8 cellular contexts compared by ENCODE assay signal in the genomic region with DNA sequence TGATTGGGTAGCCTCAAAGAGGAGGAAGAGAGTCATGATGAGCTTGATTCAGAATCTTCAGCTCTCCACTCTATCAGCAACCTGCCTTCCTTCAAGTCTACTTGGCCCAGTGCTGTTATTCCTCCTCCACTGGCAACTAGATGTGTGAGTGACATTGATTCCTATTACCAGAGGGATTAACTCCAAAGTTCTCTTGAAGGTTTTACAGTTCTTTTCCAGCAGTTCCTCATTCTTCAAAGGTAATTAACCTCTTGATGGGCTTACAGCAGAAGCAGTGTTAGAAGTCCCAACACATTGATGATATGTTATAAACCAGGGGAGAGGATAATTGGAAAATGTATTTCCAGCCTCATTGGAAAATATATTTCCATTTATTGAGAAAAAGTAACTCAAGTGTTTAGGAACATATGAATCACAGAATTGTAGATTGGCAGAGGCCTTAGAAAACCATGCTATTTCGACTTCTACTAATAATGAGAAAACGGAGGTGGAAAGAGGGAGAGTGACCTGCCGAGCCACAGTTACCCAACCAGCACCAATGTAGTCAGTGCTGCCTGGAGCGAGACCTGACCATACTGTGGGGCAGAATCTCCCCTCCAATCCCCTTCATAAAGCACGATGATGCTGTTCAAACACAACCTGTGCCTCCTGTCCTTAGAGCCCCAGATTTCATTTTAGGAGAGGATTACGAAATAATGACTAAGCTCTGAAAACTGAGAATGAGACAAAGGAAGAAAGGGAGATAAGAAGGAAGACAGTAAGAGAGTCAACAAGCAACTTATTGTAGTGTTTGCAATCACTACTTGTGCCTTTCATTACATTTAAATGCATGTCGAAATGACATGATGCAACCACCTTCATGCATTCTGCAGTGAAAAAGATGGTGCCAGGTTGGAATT.
A peak's percentile ranks its signal among the peaks of the same experiment; 100 is the strongest.
DNase-seq lines count a peak whose midpoint lies in the region; ATAC-seq and TF ChIP-seq lines count a peak whose summit lies in the region.

No MANE protein-coding gene starts in this region.

- ATAC-seq in GM19397 (IDR thresholded peaks at IDR 0.05; ENCODE audit: unreplicated experiment) (peak; percentile 79), HG03342 (IDR thresholded peaks at IDR 0.05; ENCODE audit: unreplicated experiment) (peak; percentile 73)
- ATAC-seq in activated naive CD8-positive, alpha-beta T cell treated with anti-CD3 and anti-CD28 coated beads, Interleukin-2, amount 50 U/mL, for 24 hours: peak; percentile 89
- no peak for ATAC-seq in naive thymus-derived CD8-positive, alpha-beta T cell

- peak overlapping the region; percentile 52 to 94 (median 89) for H3K27ac Mint-ChIP-seq in CD8-positive, alpha-beta memory T cell
- peak overlapping the region; percentile 98 for H3K27ac Mint-ChIP-seq in activated naive CD8-positive, alpha-beta T cell treated with anti-CD3 and anti-CD28 coated beads, Interleukin-2, amount 50 U/mL, for 24 hours
- H3K27ac Mint-ChIP-seq in naive thymus-derived CD8-positive, alpha-beta T cell: peak overlapping the region in 2 of 10 donors; percentile 15 to 45

- H3K36me3 Mint-ChIP-seq in CD8-positive, alpha-beta memory T cell: peaks cover 0 to 8% (median 5%) of the 10 kb centered on the region in 3 donors
- peaks cover 10% of the 10 kb centered on the region for H3K36me3 Mint-ChIP-seq in activated naive CD8-positive, alpha-beta T cell treated with anti-CD3 and anti-CD28 coated beads, Interleukin-2, amount 50 U/mL, for 24 hours (ENCODE audit: low read depth)
- peaks cover 0 to 6% (median 2%) of the 10 kb centered on the region in 3 donors for H3K36me3 Mint-ChIP-seq in naive thymus-derived CD8-positive, alpha-beta T cell

- peaks cover 69 to 96% (median 95%) of the 10 kb centered on the region in 3 donors for H3K4me1 Mint-ChIP-seq in CD8-positive, alpha-beta memory T cell
- H3K4me1 Mint-ChIP-seq in activated naive CD8-positive, alpha-beta T cell treated with anti-CD3 and anti-CD28 coated beads, Interleukin-2, amount 50 U/mL, for 24 hours: peaks cover 93% of the 10 kb centered on the region
- H3K4me1 Mint-ChIP-seq in naive thymus-derived CD8-positive, alpha-beta T cell: peaks cover 27 to 72% (median 41%) of the 10 kb centered on the region in 4 donors

- POLR2A ChIA-PET in CD8-positive, alpha-beta memory T cell (lab: Charles Lee): interaction anchor here (1.0 kb wide), 1 partner anchor 71 kb away, joined by 3 read pairs; the partner anchor contains the start of gene ATXN1
- POLR2A ChIA-PET in naive thymus-derived CD8-positive, alpha-beta T cell (lab: Charles Lee): no interaction called here

- peak overlapping the region in 6 of 7 donors; percentile 26 to 79 (median 64) for H3K4me3 Mint-ChIP-seq in CD8-positive, alpha-beta memory T cell
- H3K4me3 Mint-ChIP-seq in activated naive CD8-positive, alpha-beta T cell treated with anti-CD3 and anti-CD28 coated beads, Interleukin-2, amount 50 U/mL, for 24 hours: peak overlapping the region; percentile 62
- peak overlapping the region in 1 of 10 donors; percentile 28 for H3K4me3 Mint-ChIP-seq in naive thymus-derived CD8-positive, alpha-beta T cell

- no peak for TF ChIP-seq CTCF in BE2C (IDR thresholded peaks at IDR 0.05; ENCODE audit: low read depth, low read length)

- H3K27me3 Mint-ChIP-seq in CD8-positive, alpha-beta memory T cell: no peaks in the 10 kb centered on the region
- H3K27me3 Mint-ChIP-seq in activated naive CD8-positive, alpha-beta T cell treated with anti-CD3 and anti-CD28 coated beads, Interleukin-2, amount 50 U/mL, for 24 hours: no peaks in the 10 kb centered on the region
- H3K27me3 Mint-ChIP-seq in naive thymus-derived CD8-positive, alpha-beta T cell: no peaks in the 10 kb centered on the region

- H3K9me3 Mint-ChIP-seq in CD8-positive, alpha-beta memory T cell: no peaks in the 10 kb centered on the region
- H3K9me3 Mint-ChIP-seq in activated naive CD8-positive, alpha-beta T cell treated with anti-CD3 and anti-CD28 coated beads, Interleukin-2, amount 50 U/mL, for 24 hours: no peaks in the 10 kb centered on the region
- H3K9me3 Mint-ChIP-seq in naive thymus-derived CD8-positive, alpha-beta T cell: no peaks in the 10 kb centered on the region

- H3K4me3 ChIP-seq in CD8-positive, alpha-beta memory T cell (ENCODE audit: low read length): no peak overlapping the region
- no peak overlapping the region for H3K4me3 ChIP-seq in BE2C (ENCODE audit: low read depth, low read length)

- peaks cover 37% of the 10 kb centered on the region for H3K4me1 ChIP-seq in CD8-positive, alpha-beta memory T cell (ENCODE audit: insufficient read depth, low read length)
- H3K4me1 ChIP-seq in BE2C: no peaks in the 10 kb centered on the region

- no peak for DNase-seq in CD8-positive, alpha-beta memory T cell
- peak; percentile 54 for DNase-seq in activated naive CD8-positive, alpha-beta T cell treated with anti-CD3 and anti-CD28 coated beads, Interleukin-2, amount 50 U/mL, for 24 hours
- no peak for DNase-seq in naive thymus-derived CD8-positive, alpha-beta T cell
- no peak for DNase-seq in pons (ENCODE audit: low spot score)
- no peak for DNase-seq in anterior cingulate cortex (lab: John Stamatoyannopoulos, UW)
- no peak for DNase-seq in BE2C

- CTCF ChIA-PET in CD8-positive, alpha-beta memory T cell (lab: Charles Lee): interaction anchor here (1.0 to 4.2 kb wide), 5 partner anchors 8 to 73 kb away, joined by 3 to 15 read pairs (median 4); no protein-coding TSS in a partner anchor

- no peaks in the 10 kb centered on the region for H3K36me3 ChIP-seq in CD8-positive, alpha-beta memory T cell (ENCODE audit: insufficient read depth, low read length)
- no peaks in the 10 kb centered on the region for H3K36me3 ChIP-seq in BE2C

- no peaks in the 10 kb centered on the region for H3K27me3 ChIP-seq in CD8-positive, alpha-beta memory T cell (ENCODE audit: insufficient read depth, low read length, poor library complexity, severe bottlenecking)
- H3K27me3 ChIP-seq in BE2C: no peaks in the 10 kb centered on the region

- no peak overlapping the region for H3K27ac ChIP-seq in CD8-positive, alpha-beta memory T cell (ENCODE audit: low read depth, low read length)

- H3K9me3 ChIP-seq in CD8-positive, alpha-beta memory T cell (ENCODE audit: low read length): no peaks in the 10 kb centered on the region
- H3K9me3 ChIP-seq in BE2C: no peaks in the 10 kb centered on the region

Comparison
In these comparisons a context has a peak if more than half of its experiments do, and no peak if none do; other contexts are left out.
1. ATAC-seq: peak in GM19397 (single experiment), HG03342 (single experiment) and activated naive CD8-positive, alpha-beta T cell treated with anti-CD3 and anti-CD28 coated beads, Interleukin-2, amount 50 U/mL, for 24 hours (single experiment); none in naive thymus-derived CD8-positive, alpha-beta T cell (0 of 2).